Comparison of ENCODE assay signal across 20 cellular contexts in the genomic region with DNA sequence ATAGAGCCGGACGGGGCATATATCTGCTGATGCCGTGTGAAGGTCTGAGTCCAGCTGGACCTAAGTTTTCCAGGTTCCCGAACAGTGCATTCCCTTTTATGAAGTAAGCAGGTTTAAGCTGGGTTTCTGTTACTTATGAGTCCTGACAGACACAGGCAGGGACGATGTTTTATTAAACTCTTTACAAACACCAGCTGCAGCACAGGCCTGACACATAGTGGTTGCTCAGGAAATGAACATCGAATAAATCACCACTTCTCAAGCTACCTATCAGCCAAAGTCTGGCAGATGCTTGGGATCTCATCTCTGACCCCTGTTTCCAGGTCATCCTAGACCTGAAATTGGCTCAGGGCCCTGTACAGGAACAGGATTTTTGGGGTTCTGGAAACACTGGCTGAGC. TPM values are rescaled to one million over a fixed set of nuclear protein-coding genes. Genes with fewer than 3 reads are reported as not detected.
A peak's percentile ranks its signal among the peaks of the same experiment; 100 is the strongest.
DNase-seq lines count a peak whose midpoint lies in the region; ATAC-seq, FAIRE-seq and TF ChIP-seq lines count a peak whose summit lies in the region.
"Had no signal": no experiment of that assay in that cellular context is flagged by ENCODE, and none has a peak within 500 bp of the region (broad histone marks: within the 10 kb centered on the region; RNA-seq: fewer than 3 reads in every experiment).

No MANE protein-coding gene starts in this region.

- DNase-seq in AG09309 (ENCODE audit: low read depth) (no peak), HTR-8/SVneo (ENCODE audit: insufficient read length, low spot score) (peak; percentile 31), choroid plexus epithelial cell (ENCODE audit: low read depth) (peak; percentile 64), lung microvascular endothelial cell (ENCODE audit: low read depth in 2 of 2) (peak; percentile 26 to 40), dedifferentiated amniotic fluid mesenchymal stem cell (ENCODE audit: extremely low spot score) (no peak), NCI-H2196 treated with DMSO at 0.1 percent for 48 hours (lab: John Stamatoyannopoulos, UW; ENCODE audit: unreplicated experiment) (no peak)
- no peak for DNase-seq in activated effector memory CD4-positive, alpha-beta T cell treated with anti-CD3 and anti-CD28 coated beads, Interleukin-2, amount 50 U/mL, for 16 hours
- DNase-seq: activated CD4-positive, CD25-positive, alpha-beta regulatory T cell; activated CD8-positive, alpha-beta T cell treated with anti-CD3 and anti-CD28 coated beads, Interleukin-2, amount 10 ng/mL, durations not matched to agents 7 days and 5 days; activated naive CD8-positive, alpha-beta T cell treated with anti-CD3 and anti-CD28 coated beads for 36 hours; activated T-cell treated with anti-CD3 and anti-CD28 coated beads, Interleukin-2, amount 50 U/mL, for 72 hours; C1 segment of cervical spinal cord; natural killer cell; NCI-H2081 treated with DMSO at 0.1 percent for 48 hours; NCI-H524 treated with DMSO at 0.1 percent for 48 hours; OCI-M1; small intestine; stimulated activated CD4-positive, alpha-beta T cell treated with anti-CD3 and anti-CD28 coated beads, Interleukin-4, amount 100 ng/mL, for 24 hours; uterus had no signal

- ATAC-seq in HG03442 (IDR thresholded peaks at IDR 0.05; ENCODE audit: unreplicated experiment) = no peak
- ATAC-seq: activated CD8-positive, alpha-beta T cell treated with anti-CD3 and anti-CD28 coated beads, Interleukin-2, amount 10 ng/mL, durations not matched to agents 7 days and 5 days; activated T-cell treated with anti-CD3 and anti-CD28 coated beads, Interleukin-2, amount 50 U/mL, for 72 hours; natural killer cell had no signal

- H3K4me3 ChIP-seq in AG09309 (ENCODE audit: control insufficient read depth, low read depth, low read length) = no peak overlapping the region
- H3K4me3 ChIP-seq in choroid plexus epithelial cell (ENCODE audit: low read depth, low read length) = no peak overlapping the region
- H3K4me3 ChIP-seq: uterus had no signal

- no peak for FAIRE-seq in HTR-8/SVneo (lab: Jason Lieb, UNC)
- FAIRE-seq: small intestine had no signal

- TF ChIP-seq CTCF in AG09309 (IDR thresholded peaks at IDR 0.05; ENCODE audit: control insufficient read depth, insufficient read depth, low read depth, low read length, missing control alignments) (peak; percentile 44), choroid plexus epithelial cell (conservative IDR thresholded peaks at IDR 0.05; ENCODE audit: low read depth, low read length) (peak; percentile 43)

RNA-seq across cellular contexts. Expression of a gene that starts 50.9 kb away (rescaled TPM):
- total RNA-seq in lung microvascular endothelial cell = 4.8 and 6.1 TPM in 2 replicates

Comparison
In these comparisons a context has a peak if more than half of its experiments do, and no peak if none do; other contexts are left out.
1. DNase-seq: peak in HTR-8/SVneo (single experiment), choroid plexus epithelial cell (single experiment) and lung microvascular endothelial cell (2 of 2); none in AG09309 (single experiment), dedifferentiated amniotic fluid mesenchymal stem cell (single experiment), NCI-H2196 treated with DMSO at 0.1 percent for 48 hours (single experiment) and activated effector memory CD4-positive, alpha-beta T cell treated with anti-CD3 and anti-CD28 coated beads, Interleukin-2, amount 50 U/mL, for 16 hours (single experiment).